Comparison of ENCODE assay signal across 8 cellular contexts in the genomic region with DNA sequence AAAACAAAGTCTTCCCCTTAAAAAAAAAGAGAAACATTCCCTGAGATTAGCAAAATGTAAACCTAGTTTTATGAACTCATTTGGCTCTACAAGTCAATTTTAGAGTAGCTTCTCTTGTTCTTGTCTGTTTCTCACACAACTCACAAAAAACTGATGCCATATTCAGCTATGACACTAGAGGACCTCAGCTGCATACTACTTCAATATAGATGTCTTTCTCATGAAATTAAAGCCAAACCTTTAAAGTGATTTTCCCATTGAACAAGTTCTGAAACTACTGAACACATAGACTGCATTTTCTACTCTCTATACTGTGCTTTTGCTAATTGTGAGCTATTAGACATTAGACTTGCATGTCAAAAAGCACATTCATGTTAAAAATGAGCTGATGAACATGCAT. TPM values are rescaled to one million over a fixed set of nuclear protein-coding genes. Genes with fewer than 3 reads are reported as not detected.
DNase-seq lines count a peak whose midpoint lies in the region; ATAC-seq and TF ChIP-seq lines count a peak whose summit lies in the region.

No MANE protein-coding gene starts in this region.

- no peak overlapping the region for H3K4me2 ChIP-seq in mesenchymal stem cell (ENCODE audit: low read length, poor library complexity, severe bottlenecking)

- DNase-seq in DMS53 (lab: John Stamatoyannopoulos, UW), result peak; percentile 76
- peak; percentile 12 for DNase-seq in GM20000 (ENCODE audit: low spot score)
- DNase-seq in LNCaP clone FGC (ENCODE audit: low read depth), result no peak
- DNase-seq in astrocyte of the cerebellum (ENCODE audit: low read depth), result peak; percentile 68
- DNase-seq in mesenchymal stem cell, result peak; percentile 70
- DNase-seq in UCSD-AML1 (lab: John Stamatoyannopoulos, UW; ENCODE audit: unreplicated experiment), result no peak
- DNase-seq in stimulated activated CD4-positive, alpha-beta T cell treated with anti-CD3 and anti-CD28 coated beads, Interleukin-2, amount 100 ng/mL, for 48 hours, result no peak

- H4K91ac ChIP-seq in mesenchymal stem cell (ENCODE audit: low read length), result no peak overlapping the region

- H3K18ac ChIP-seq in mesenchymal stem cell (ENCODE audit: low read depth in 1 of 2, low read length in 2 of 2), result no peak overlapping the region

- no peak for ATAC-seq in activated CD4-positive, CD25-positive, alpha-beta regulatory T cell treated with anti-CD3 and anti-CD28 coated beads, Interleukin-2, amount 50 U/mL, for 24 hours

- no peaks in the 10 kb centered on the region for H3K4me1 ChIP-seq in mesenchymal stem cell (ENCODE audit: control insufficient read depth, insufficient read depth, low read depth, low read length)

- no peaks in the 10 kb centered on the region for H3K9me3 ChIP-seq in mesenchymal stem cell (ENCODE audit: control insufficient read depth, low read length)

- H2BK120ac ChIP-seq in mesenchymal stem cell (ENCODE audit: low read depth, low read length), result no peak overlapping the region

- in situ Hi-C loops in astrocyte of the cerebellum (cut with HindIII; ENCODE audit: low sequenced_read_pairs), result no loop called here

- H3K4me3 ChIP-seq in LNCaP clone FGC (ENCODE audit: low read depth, low read length), result no peak overlapping the region
- no peak overlapping the region for H3K4me3 ChIP-seq in astrocyte of the cerebellum (ENCODE audit: low read depth, low read length)
- no peak overlapping the region for H3K4me3 ChIP-seq in mesenchymal stem cell (ENCODE audit: insufficient read depth in 1 of 2, low read depth in 1 of 2, low read length in 2 of 2)

- H3K4ac ChIP-seq in mesenchymal stem cell (ENCODE audit: low read depth in 1 of 2, low read length in 2 of 2), result no peak overlapping the region

- no peak overlapping the region for H2BK12ac ChIP-seq in mesenchymal stem cell (ENCODE audit: low read length in 2 of 2)

- H3K27ac ChIP-seq in mesenchymal stem cell (ENCODE audit: low read length, poor library complexity, severe bottlenecking), result no peak overlapping the region

- no peak overlapping the region for H4K8ac ChIP-seq in mesenchymal stem cell (ENCODE audit: low read length)

- H3K9ac ChIP-seq in mesenchymal stem cell (ENCODE audit: low read length), result no peak overlapping the region

- H2BK15ac ChIP-seq in mesenchymal stem cell (ENCODE audit: low read depth, poor library complexity, severe bottlenecking), result no peak overlapping the region

- peaks cover 1% of the 10 kb centered on the region for H3K79me1 ChIP-seq in mesenchymal stem cell (replicated peaks; ENCODE audit: low read length, poor library complexity, severe bottlenecking)

- H2AK5ac ChIP-seq in mesenchymal stem cell (ENCODE audit: low read length, severe bottlenecking), result no peak overlapping the region

- no peaks in the 10 kb centered on the region for H3K36me3 ChIP-seq in mesenchymal stem cell (ENCODE audit: control insufficient read depth in 1 of 2, insufficient read depth in 2 of 2, low read depth in 1 of 2, low read length in 2 of 2)

- H3K23ac ChIP-seq in mesenchymal stem cell (ENCODE audit: low read length in 2 of 2), result no peak overlapping the region

- no peak overlapping the region for H2BK5ac ChIP-seq in mesenchymal stem cell (ENCODE audit: low read depth, low read length, poor library complexity, severe bottlenecking)

- TF ChIP-seq CTCF in GM20000 (IDR thresholded peaks at IDR 0.05; ENCODE audit: extremely low read depth, missing control alignments) (peak; percentile 12), LNCaP clone FGC (IDR thresholded peaks at IDR 0.05; ENCODE audit: control insufficient read depth, extremely low read depth, insufficient read depth) (peak; percentile 79), astrocyte of the cerebellum (IDR thresholded peaks at IDR 0.05; ENCODE audit: low read depth, low read length, missing control alignments) (peak; percentile 61)

- no peak overlapping the region for H2AFZ ChIP-seq in mesenchymal stem cell (ENCODE audit: low read depth, low read length)

- no peak overlapping the region for H3K14ac ChIP-seq in mesenchymal stem cell (ENCODE audit: low read length in 2 of 2)

- H3K27me3 ChIP-seq in mesenchymal stem cell (ENCODE audit: control insufficient read depth in 1 of 2, insufficient read depth in 1 of 2, low read length in 2 of 2), result no peaks in the 10 kb centered on the region

RNA-seq across cellular contexts. Expression of a gene that starts 49.8 kb away (rescaled TPM):
- 8.5 TPM for polyA plus RNA-seq in mesenchymal stem cell (2013, experiment 1 of 2)
- 7.4 TPM for polyA plus RNA-seq in mesenchymal stem cell (2013, experiment 2 of 2)

RNA-seq across cellular contexts. Expression of a gene that starts 50.1 kb away (rescaled TPM):
- 90.8 TPM for polyA plus RNA-seq in mesenchymal stem cell (2013, experiment 1 of 2)
- polyA plus RNA-seq in mesenchymal stem cell (2013, experiment 2 of 2), result 93.7 TPM

Comparison
In these comparisons a context has a peak if more than half of its experiments do, and no peak if none do; other contexts are left out.
1. DNase-seq: peak in DMS53 (single experiment), GM20000 (single experiment), astrocyte of the cerebellum (single experiment) and mesenchymal stem cell (single experiment); none in LNCaP clone FGC (single experiment), UCSD-AML1 (single experiment) and stimulated activated CD4-positive, alpha-beta T cell treated with anti-CD3 and anti-CD28 coated beads, Interleukin-2, amount 100 ng/mL, for 48 hours (0 of 2).
2. CTCF ChIP-seq: peak in every context shown above with its lines; median percentile 79 in LNCaP clone FGC; 61 in astrocyte of the cerebellum; 12 in GM20000.